1 cellular context compared by ENCODE assay signal in genomic region chr9:23769307-23769935, GRCh38.
TF ChIP-seq lines count a peak whose summit lies in the region.

No MANE protein-coding gene starts in this region.

TF ChIP-seq in GM12878, 131 proteins besides CTCF, POLR2A, EP300 and RAD21 (continued from another document):
- no peak for TF ChIP-seq PKNOX1 (IDR thresholded peaks at IDR 0.05)
- TF ChIP-seq TARDBP (IDR thresholded peaks at IDR 0.05; ENCODE audit: borderline replicate concordance), result no peak
- TF ChIP-seq CHD4 (IDR thresholded peaks at IDR 0.05), result no peak
- TF ChIP-seq ZNF24 (IDR thresholded peaks at IDR 0.05), result no peak
- no peak for TF ChIP-seq USF1 (IDR thresholded peaks at IDR 0.05; ENCODE audit: borderline replicate concordance, extremely low read length, insufficient read depth, low read depth, low read length)
- TF ChIP-seq NR2C2 (IDR thresholded peaks at IDR 0.05; ENCODE audit: borderline replicate concordance, control insufficient read depth, insufficient read length, low read depth), result no peak
- no peak for TF ChIP-seq HCFC1 (IDR thresholded peaks at IDR 0.05; ENCODE audit: low read length)
TF ChIP-seq in GM12878: peak in this region for 0.
